8 cellular contexts compared by ENCODE assay signal in genomic region chrX:7132335-7133035, GRCh38. TPM values are rescaled to one million over a fixed set of nuclear protein-coding genes. Genes with fewer than 3 reads are reported as not detected.
DNase-seq lines count a peak whose midpoint lies in the region; ATAC-seq and TF ChIP-seq lines count a peak whose summit lies in the region.

No MANE protein-coding gene starts in this region.

- no peak overlapping the region for H3K23ac ChIP-seq in H9 (ENCODE audit: insufficient read length, low read depth, low read length)

- H3K9me3 ChIP-seq in H9 (ENCODE audit: control insufficient read depth, low read depth, low read length) (no peaks in the 10 kb centered on the region), gastroesophageal sphincter (no peaks in the 10 kb centered on the region), prostate gland (no peaks in the 10 kb centered on the region)

- peaks cover 8% of the 10 kb centered on the region; the same call in 1 of the 2 replicates for H3K4me1 ChIP-seq in H9 (ENCODE audit: insufficient read depth, low read length)
- no peaks in the 10 kb centered on the region for H3K4me1 ChIP-seq in gastroesophageal sphincter
- H3K4me1 ChIP-seq in prostate gland (replicated peaks) = no peaks in the 10 kb centered on the region

- H2BK5ac ChIP-seq in H9 (ENCODE audit: insufficient read length, low read length) = no peak overlapping the region

- H4K20me1 ChIP-seq in H9 (ENCODE audit: control insufficient read depth, insufficient read depth, insufficient read length) = no peaks in the 10 kb centered on the region

- peak; percentile 67 for DNase-seq in activated effector memory CD4-positive, alpha-beta T cell treated with anti-CD3 and anti-CD28 coated beads, Interleukin-2, amount 50 U/mL, for 16 hours
- no peak for DNase-seq in activated effector memory CD4-positive, alpha-beta T cell treated with Interleukin-2 at 50 U/mL for 16 hours
- DNase-seq in H9 = peak; percentile 65
- peak; percentile 76 for DNase-seq in M059J (ENCODE audit: low read depth)
- peak; percentile 10 to 19 for DNase-seq in activated CD4-positive, alpha-beta T cell treated with anti-CD3 and anti-CD28 coated beads, Interleukin-2, amount 50 U/mL, for 48 hours
- peak; percentile 86 for DNase-seq in prostate gland (ENCODE audit: low spot score)
- DNase-seq in ecto neural progenitor cell (ENCODE audit: low spot score) = no peak

- no peaks in the 10 kb centered on the region for H3K36me3 ChIP-seq in gastroesophageal sphincter
- no peaks in the 10 kb centered on the region for H3K36me3 ChIP-seq in prostate gland

- no peak overlapping the region for H4K8ac ChIP-seq in H9 (replicated peaks; ENCODE audit: insufficient read length, low read depth, low read length)

- WGBS in H9 (ENCODE audit: extremely low coverage, insufficient read length, low lambda C conversion rate) = no CpG with 5 or more reads among the region's 3 CpGs
- 67 to 95% methylated on average over 1 to 3 of the region's 3 CpGs for WGBS in gastroesophageal sphincter (ENCODE audit: low coverage in 1 of 2), 2 donors
- WGBS in prostate gland = 53% methylated on average over 3 of the region's 3 CpGs

- no peak overlapping the region for H2AFZ ChIP-seq in H9 (ENCODE audit: low read length)

- peak overlapping the region; percentile 73 to 82 (median 73); a peak in 4 of 7 replicates for H3K27ac Mint-ChIP-seq in H9

- TF ChIP-seq CTCF in H9 (conservative IDR thresholded peaks at IDR 0.05) = peak; percentile 74
- TF ChIP-seq CTCF in gastroesophageal sphincter (IDR thresholded peaks at IDR 0.05) = no peak
- TF ChIP-seq CTCF in prostate gland (IDR thresholded peaks at IDR 0.05) = peak in 3 of 4 experiments; percentile 53 to 72 (median 58)

- no peak overlapping the region for H3K18ac ChIP-seq in H9 (ENCODE audit: insufficient read length, low read depth, low read length)

- H3K79me1 ChIP-seq in H9 (ENCODE audit: insufficient read depth, low read depth, low read length, poor library complexity, severe bottlenecking) = no peaks in the 10 kb centered on the region

- H3T11ph ChIP-seq in H9 (ENCODE audit: low read length) = no peak overlapping the region

- H3K14ac ChIP-seq in H9 (ENCODE audit: insufficient read depth, low read length) = no peak overlapping the region

- no peaks in the 10 kb centered on the region for H3K27me3 Mint-ChIP-seq in H9 (ENCODE audit: low read depth)

- H3K4ac ChIP-seq in H9 (ENCODE audit: low read depth, low read length) = no peak overlapping the region

- intact Hi-C loops in prostate gland (cut with DNase I) = no loop called here

- H3K4me1 Mint-ChIP-seq in H9 = peaks cover 21 to 22% of the 10 kb centered on the region in 2 experiments

- H3K9me3 Mint-ChIP-seq in H9 = no peaks in the 10 kb centered on the region

- no peak overlapping the region for H2BK120ac ChIP-seq in H9 (ENCODE audit: low read depth, low read length, poor library complexity, severe bottlenecking)

- no peak overlapping the region for H2BK15ac ChIP-seq in H9 (ENCODE audit: low read depth, low read length)

- no peak overlapping the region for H3K56ac ChIP-seq in H9 (ENCODE audit: insufficient read length, low read depth, low read length)

- H3K4me2 ChIP-seq in H9 (ENCODE audit: insufficient read depth, insufficient read length, low read length) = no peak overlapping the region

- no peak for ATAC-seq in gastroesophageal sphincter

- TF ChIP-seq POLR2A in gastroesophageal sphincter (IDR thresholded peaks at IDR 0.05) = no peak
- no peak for TF ChIP-seq POLR2A in prostate gland (IDR thresholded peaks at IDR 0.05)

- H3K36me3 Mint-ChIP-seq in H9 (ENCODE audit: insufficient read depth in 1 of 3, low read depth in 3 of 3) = peaks cover 0 to 9% (median 0%) of the 10 kb centered on the region in 3 experiments; a peak in 4 of 7 replicates

- peak overlapping the region; percentile 51 for H2AK5ac ChIP-seq in H9 (ENCODE audit: insufficient read length, low read length)

- TF ChIP-seq EP300 in gastroesophageal sphincter (IDR thresholded peaks at IDR 0.05) = no peak

- H2BK12ac ChIP-seq in H9 (ENCODE audit: insufficient read length, low read depth, low read length) = no peak overlapping the region

- H4K5ac ChIP-seq in H9 (ENCODE audit: insufficient read length, low read depth, low read length) = no peak overlapping the region

- H3K4me3 ChIP-seq in gastroesophageal sphincter (no peak overlapping the region), prostate gland (no peak overlapping the region)

- no peaks in the 10 kb centered on the region for H3K79me2 ChIP-seq in H9 (ENCODE audit: insufficient read depth, low read length)

- no peaks in the 10 kb centered on the region for H3K23me2 ChIP-seq in H9 (ENCODE audit: insufficient read length, low read depth, low read length, poor library complexity, severe bottlenecking)

- H4K91ac ChIP-seq in H9 (ENCODE audit: insufficient read length, low read depth, low read length) = no peak overlapping the region

- H3K27me3 ChIP-seq in H9 (ENCODE audit: insufficient read depth, low read length) = no peaks in the 10 kb centered on the region
- no peaks in the 10 kb centered on the region for H3K27me3 ChIP-seq in gastroesophageal sphincter
- no peaks in the 10 kb centered on the region for H3K27me3 ChIP-seq in prostate gland (replicated peaks; ENCODE audit: insufficient read depth)

- H3K4me3 Mint-ChIP-seq in H9 = no peak overlapping the region

- H2BK20ac ChIP-seq in H9 (ENCODE audit: low read depth, low read length, poor library complexity, severe bottlenecking) = no peak overlapping the region

- no peak overlapping the region for H3K9ac ChIP-seq in H9 (ENCODE audit: extremely low read depth, insufficient read length, low read length)

- no peak overlapping the region for H3K27ac ChIP-seq in H9 (ENCODE audit: insufficient read length, low read depth, low read length)
- peak overlapping the region in 3 of 4 donors; percentile 14 to 32 (median 19) for H3K27ac ChIP-seq in gastroesophageal sphincter
- H3K27ac ChIP-seq in prostate gland = peak overlapping the region; percentile 33 to 66

RNA-seq across cellular contexts. Expression of gene STS, which starts 15.0 kb away (rescaled TPM):
- total RNA-seq in H9 (2021) = 3.6 and 3.8 TPM in 2 replicates
- 3.2 and 5.0 TPM in 2 replicates for total RNA-seq in M059J (2014; rRNA removed; shearing (Covaris generic))
- total RNA-seq in gastroesophageal sphincter = 1 to 10 TPM; 4.0 to 9.3 (median 5.7) TPM
- total RNA-seq in prostate gland = 1 to 10 TPM; 9.8 to 10.0 TPM

RNA-seq across cellular contexts. Expression of gene PUDP, which starts 15.5 kb away (rescaled TPM):
- total RNA-seq in H9 (2021) (46.3 and 47.3 TPM in 2 replicates), gastroesophageal sphincter (10 to 100 TPM in 1 of 4 donors, 1 to 10 TPM in 3; 4.8 to 10.5 (median 8.1) TPM), prostate gland (10 to 100 TPM; 14.8 to 17.6 TPM)
- 10.3 and 11.7 TPM in 2 replicates for total RNA-seq in M059J (2014; rRNA removed; shearing (Covaris generic))

Comparison
In these comparisons a context has a peak if more than half of its experiments do, and no peak if none do; other contexts are left out.
1. DNase-seq: peak in activated effector memory CD4-positive, alpha-beta T cell treated with anti-CD3 and anti-CD28 coated beads, Interleukin-2, amount 50 U/mL, for 16 hours (single experiment), H9 (single experiment), M059J (single experiment), activated CD4-positive, alpha-beta T cell treated with anti-CD3 and anti-CD28 coated beads, Interleukin-2, amount 50 U/mL, for 48 hours (2 of 2) and prostate gland (single experiment); none in activated effector memory CD4-positive, alpha-beta T cell treated with Interleukin-2 at 50 U/mL for 16 hours (single experiment) and ecto neural progenitor cell (single experiment).
2. CTCF ChIP-seq: peak in H9 (single experiment) and prostate gland (3 of 4); none in gastroesophageal sphincter (0 of 4).